In genomic region chr9:112546149-112547012, GRCh38 we compare ENCODE assay signal across 13 cellular contexts. TPM values are rescaled to one million over a fixed set of nuclear protein-coding genes. Genes with fewer than 3 reads are reported as not detected.
A peak's percentile ranks its signal among the peaks of the same experiment; 100 is the strongest.
DNase-seq lines count a peak whose midpoint lies in the region; ATAC-seq, FAIRE-seq and TF ChIP-seq lines count a peak whose summit lies in the region.
"Had no signal": no experiment of that assay in that cellular context is flagged by ENCODE, and none has a peak within 500 bp of the region (broad histone marks: within the 10 kb centered on the region; RNA-seq: fewer than 3 reads in every experiment).

No MANE protein-coding gene starts in this region.

- peak overlapping the region in 3 of 8 donors; percentile 7 to 65 (median 45) for H3K27ac Mint-ChIP-seq in CD8-positive, alpha-beta memory T cell
- H3K27ac Mint-ChIP-seq in activated T-helper 1 cell treated with anti-CD3 and anti-CD28 coated beads, Interleukin-12 subunit alpha, Interleukin-12 subunit beta, Interleukin-2, Interleukin-4 antibody, amounts not matched to agents 30 ng/mL and 10 ng/mL and 1 ng/mL, durations not matched to agents 14 hours and 24 hours and 36 hours: peak overlapping the region; percentile 50
- H3K27ac Mint-ChIP-seq in immature natural killer cell: peak overlapping the region; percentile 21 to 84 (median 72)

- H3K4me1 ChIP-seq in CD8-positive, alpha-beta memory T cell (ENCODE audit: insufficient read depth, low read length): no peaks in the 10 kb centered on the region
- peaks cover 0 to 46% (median 2%) of the 10 kb centered on the region in 4 donors for H3K4me1 ChIP-seq in tibial artery

- intact Hi-C loops in activated T-helper 1 cell treated with anti-CD3 and anti-CD28 coated beads, Interleukin-12 subunit alpha, Interleukin-12 subunit beta, Interleukin-2, Interleukin-4 antibody, amounts not matched to agents 30 ng/mL and 10 ng/mL and 1 ng/mL, durations not matched to agents 14 hours and 24 hours and 36 hours (cut with micrococcal nuclease): loop anchor here (5.0 kb wide), 2 partner anchors 59 to 171 kb away; partner anchors contain the start of genes INIP and KIAA1958
- intact Hi-C loops in tibial artery (cut with DNase I; ENCODE audit: low total_unique reads): no loop called here

- CTCF ChIA-PET in CD8-positive, alpha-beta memory T cell (lab: Charles Lee): no interaction called here

- FAIRE-seq in GM19239 (lab: Jason Lieb, UNC): no peak

- no peak for TF ChIP-seq CTCF in tibial artery (IDR thresholded peaks at IDR 0.05)

- H3K9me3 Mint-ChIP-seq in CD8-positive, alpha-beta memory T cell: no peaks in the 10 kb centered on the region
- no peaks in the 10 kb centered on the region for H3K9me3 Mint-ChIP-seq in activated T-helper 1 cell treated with anti-CD3 and anti-CD28 coated beads, Interleukin-12 subunit alpha, Interleukin-12 subunit beta, Interleukin-2, Interleukin-4 antibody, amounts not matched to agents 30 ng/mL and 10 ng/mL and 1 ng/mL, durations not matched to agents 14 hours and 24 hours and 36 hours
- H3K9me3 Mint-ChIP-seq in immature natural killer cell: no peaks in the 10 kb centered on the region

- H3K4me1 Mint-ChIP-seq in CD8-positive, alpha-beta memory T cell: peaks cover 12 to 23% (median 18%) of the 10 kb centered on the region in 3 donors
- peaks cover 13% of the 10 kb centered on the region for H3K4me1 Mint-ChIP-seq in activated T-helper 1 cell treated with anti-CD3 and anti-CD28 coated beads, Interleukin-12 subunit alpha, Interleukin-12 subunit beta, Interleukin-2, Interleukin-4 antibody, amounts not matched to agents 30 ng/mL and 10 ng/mL and 1 ng/mL, durations not matched to agents 14 hours and 24 hours and 36 hours (ENCODE audit: low read depth)
- H3K4me1 Mint-ChIP-seq in immature natural killer cell: peaks cover 29 to 42% of the 10 kb centered on the region in 2 donors

- H3K36me3 ChIP-seq in CD8-positive, alpha-beta memory T cell (ENCODE audit: insufficient read depth, low read length): no peaks in the 10 kb centered on the region
- no peaks in the 10 kb centered on the region for H3K36me3 ChIP-seq in tibial artery
- H3K36me3 ChIP-seq: esophagus muscularis mucosa, lower lobe of right lung, sigmoid colon had no signal

- H3K36me3 Mint-ChIP-seq in CD8-positive, alpha-beta memory T cell: peaks cover 0 to 6% (median 0%) of the 10 kb centered on the region in 3 donors
- no peaks in the 10 kb centered on the region for H3K36me3 Mint-ChIP-seq in activated T-helper 1 cell treated with anti-CD3 and anti-CD28 coated beads, Interleukin-12 subunit alpha, Interleukin-12 subunit beta, Interleukin-2, Interleukin-4 antibody, amounts not matched to agents 30 ng/mL and 10 ng/mL and 1 ng/mL, durations not matched to agents 14 hours and 24 hours and 36 hours (ENCODE audit: low read depth)
- H3K36me3 Mint-ChIP-seq in immature natural killer cell: no peaks in the 10 kb centered on the region

- ATAC-seq in HG02610 (IDR thresholded peaks at IDR 0.05; ENCODE audit: unreplicated experiment) (peak; percentile 69), GM21529 (IDR thresholded peaks at IDR 0.05; ENCODE audit: unreplicated experiment) (no peak), GM21737 (IDR thresholded peaks at IDR 0.05; ENCODE audit: unreplicated experiment) (no peak)

- no peaks in the 10 kb centered on the region for H3K27me3 Mint-ChIP-seq in CD8-positive, alpha-beta memory T cell
- peaks cover 2% of the 10 kb centered on the region for H3K27me3 Mint-ChIP-seq in activated T-helper 1 cell treated with anti-CD3 and anti-CD28 coated beads, Interleukin-12 subunit alpha, Interleukin-12 subunit beta, Interleukin-2, Interleukin-4 antibody, amounts not matched to agents 30 ng/mL and 10 ng/mL and 1 ng/mL, durations not matched to agents 14 hours and 24 hours and 36 hours (ENCODE audit: insufficient read depth)
- H3K27me3 Mint-ChIP-seq in immature natural killer cell (ENCODE audit: low read depth in 3 of 3): peaks cover 0 to 1% (median 0%) of the 10 kb centered on the region in 3 donors

- H3K9me3 ChIP-seq in CD8-positive, alpha-beta memory T cell (ENCODE audit: low read length): no peaks in the 10 kb centered on the region
- no peaks in the 10 kb centered on the region for H3K9me3 ChIP-seq in tibial artery
- H3K9me3 ChIP-seq: esophagus muscularis mucosa, lower lobe of right lung, sigmoid colon had no signal

- POLR2A ChIA-PET in CD8-positive, alpha-beta memory T cell (lab: Charles Lee): interaction anchor here (0.6 kb wide), 1 partner anchor 161 kb away, joined by 3 read pairs; no protein-coding TSS in a partner anchor

- H3K4me3 ChIP-seq in CD8-positive, alpha-beta memory T cell (ENCODE audit: low read length): no peak overlapping the region
- H3K4me3 ChIP-seq in tibial artery: no peak overlapping the region
- H3K4me3 ChIP-seq: BLaER1 treated with 17β-estradiol and CSF1 and Interleukin-3, amounts not matched to agents 10 nM and 100 nM; esophagus muscularis mucosa; lower lobe of right lung; sigmoid colon had no signal

- DNase-seq in CD8-positive, alpha-beta memory T cell: no peak
- DNase-seq in activated T-helper 1 cell treated with anti-CD3 and anti-CD28 coated beads, Interleukin-12 subunit alpha, Interleukin-12 subunit beta, Interleukin-2, Interleukin-4 antibody, amounts not matched to agents 30 ng/mL and 10 ng/mL and 1 ng/mL, durations not matched to agents 14 hours and 24 hours and 36 hours (ENCODE audit: low spot score): no peak
- peak; percentile 9 to 23 (median 21) for DNase-seq in immature natural killer cell
- no peak for DNase-seq in GM19239 (ENCODE audit: insufficient read length, low spot score)
- DNase-seq in tibial artery: no peak
- DNase-seq: lower lobe of right lung, NCI-H1417 treated with DMSO at 0.1 percent for 48 hours, sigmoid colon had no signal

- peak overlapping the region in 5 of 7 donors; percentile 8 to 23 (median 16) for H3K4me3 Mint-ChIP-seq in CD8-positive, alpha-beta memory T cell
- peak overlapping the region; percentile 31 for H3K4me3 Mint-ChIP-seq in activated T-helper 1 cell treated with anti-CD3 and anti-CD28 coated beads, Interleukin-12 subunit alpha, Interleukin-12 subunit beta, Interleukin-2, Interleukin-4 antibody, amounts not matched to agents 30 ng/mL and 10 ng/mL and 1 ng/mL, durations not matched to agents 14 hours and 24 hours and 36 hours
- peak overlapping the region; percentile 54 to 79 (median 72) for H3K4me3 Mint-ChIP-seq in immature natural killer cell

- no peak overlapping the region for H3K27ac ChIP-seq in CD8-positive, alpha-beta memory T cell (ENCODE audit: low read depth, low read length)
- H3K27ac ChIP-seq in tibial artery: no peak overlapping the region
- H3K27ac ChIP-seq: BLaER1 treated with 17β-estradiol and CSF1 and Interleukin-3, amounts not matched to agents 10 nM and 100 nM; esophagus muscularis mucosa; lower lobe of right lung; sigmoid colon had no signal

- no peaks in the 10 kb centered on the region for H3K27me3 ChIP-seq in CD8-positive, alpha-beta memory T cell (ENCODE audit: insufficient read depth, low read length, poor library complexity, severe bottlenecking)
- H3K27me3 ChIP-seq in tibial artery: no peaks in the 10 kb centered on the region
- H3K27me3 ChIP-seq: BLaER1 treated with 17β-estradiol and CSF1 and Interleukin-3, amounts not matched to agents 10 nM and 100 nM; esophagus muscularis mucosa; sigmoid colon had no signal

RNA-seq across cellular contexts. Expression of gene KIAA1958, which starts 59.8 kb away (rescaled TPM):
- total RNA-seq in CD8-positive, alpha-beta memory T cell: 1 to 10 TPM; 6.4 to 6.7 TPM
- 2.4 TPM for polyA plus RNA-seq in CD8-positive, alpha-beta memory T cell
- total RNA-seq in activated T-helper 1 cell treated with anti-CD3 and anti-CD28 coated beads, Interleukin-12 subunit alpha, Interleukin-12 subunit beta, Interleukin-2, Interleukin-4 antibody, amounts not matched to agents 30 ng/mL and 10 ng/mL and 1 ng/mL, durations not matched to agents 14 hours and 24 hours and 36 hours: 8.2 and 8.6 TPM in 2 replicates
- 1 to 10 TPM in 2 of 3 donors, under 1 TPM in 1; 0.57 to 2.7 (median 1.2) TPM for polyA plus RNA-seq in immature natural killer cell

Comparison
In these comparisons a context has a peak if more than half of its experiments do, and no peak if none do; other contexts are left out.
1. DNase-seq: peak in immature natural killer cell (3 of 3); none in CD8-positive, alpha-beta memory T cell (0 of 5), activated T-helper 1 cell treated with anti-CD3 and anti-CD28 coated beads, Interleukin-12 subunit alpha, Interleukin-12 subunit beta, Interleukin-2, Interleukin-4 antibody, amounts not matched to agents 30 ng/mL and 10 ng/mL and 1 ng/mL, durations not matched to agents 14 hours and 24 hours and 36 hours (single experiment), GM19239 (single experiment) and tibial artery (0 of 2).
2. H3K4me3 Mint-ChIP-seq: peak in every context shown above with its lines; median percentile 72 in immature natural killer cell; 31 in activated T-helper 1 cell treated with anti-CD3 and anti-CD28 coated beads, Interleukin-12 subunit alpha, Interleukin-12 subunit beta, Interleukin-2, Interleukin-4 antibody, amounts not matched to agents 30 ng/mL and 10 ng/mL and 1 ng/mL, durations not matched to agents 14 hours and 24 hours and 36 hours; 16 in CD8-positive, alpha-beta memory T cell.